Comparison of ENCODE assay signal across 1 cellular context in genomic region chr20:22303523-22303922, GRCh38.
TF ChIP-seq lines count a peak whose summit lies in the region.

No MANE protein-coding gene starts in this region.

TF ChIP-seq in liver, 16 proteins besides CTCF, POLR2A, EP300 and RAD21 (continued from another document):
- TF ChIP-seq REST (IDR thresholded peaks at IDR 0.05), result no peak
- TF ChIP-seq EGR1 (IDR thresholded peaks at IDR 0.05; ENCODE audit: low read depth in 2 of 2), result no peak
- no peak for TF ChIP-seq JUND (IDR thresholded peaks at IDR 0.05)
- TF ChIP-seq GABPA (IDR thresholded peaks at IDR 0.05 in 1 of 2, conservative IDR thresholded peaks at IDR 0.05 in 1 of 2), result no peak
- TF ChIP-seq YY1 (IDR thresholded peaks at IDR 0.05), result no peak
